Comparison of ENCODE assay signal across 8 cellular contexts in genomic region chr3:190424478-190425439, GRCh38. TPM values are rescaled to one million over a fixed set of nuclear protein-coding genes. Genes with fewer than 3 reads are reported as not detected.
DNase-seq lines count a peak whose midpoint lies in the region; ATAC-seq and TF ChIP-seq lines count a peak whose summit lies in the region.

No MANE protein-coding gene starts in this region.

- no peaks in the 10 kb centered on the region for H3K9me3 Mint-ChIP-seq in Caco-2 (ENCODE audit: unreplicated experiment)
- no peaks in the 10 kb centered on the region for H3K9me3 Mint-ChIP-seq in activated CD8-positive, alpha-beta T cell treated with anti-CD3 and anti-CD28 coated beads for 36 hours
- H3K9me3 Mint-ChIP-seq in nephron, result no peaks in the 10 kb centered on the region

- DNase-seq in Caco-2 (peak; percentile 75 to 76), NCI-H69 (lab: John Stamatoyannopoulos, UW) (peak; percentile 76), lower leg skin (ENCODE audit: low spot score in 2 of 2) (no peak)
- peak; percentile 66 for DNase-seq in activated CD8-positive, alpha-beta T cell treated with anti-CD3 and anti-CD28 coated beads for 36 hours

- no peak for TF ChIP-seq POLR2A in lower leg skin (IDR thresholded peaks at IDR 0.05)

- H3K36me3 Mint-ChIP-seq in Caco-2 (ENCODE audit: insufficient read depth, unreplicated experiment) (peaks cover 7% of the 10 kb centered on the region), nephron (ENCODE audit: low read depth) (no peaks in the 10 kb centered on the region)
- H3K36me3 Mint-ChIP-seq in activated CD8-positive, alpha-beta T cell treated with anti-CD3 and anti-CD28 coated beads for 36 hours (ENCODE audit: low read depth), result no peaks in the 10 kb centered on the region

- no peaks in the 10 kb centered on the region for H3K36me3 ChIP-seq in Caco-2 (ENCODE audit: control insufficient read depth, insufficient read depth, low read length)

- no peak overlapping the region for H3K4me3 Mint-ChIP-seq in Caco-2 (ENCODE audit: unreplicated experiment)
- H3K4me3 Mint-ChIP-seq in activated CD8-positive, alpha-beta T cell treated with anti-CD3 and anti-CD28 coated beads for 36 hours, result no peak overlapping the region
- H3K4me3 Mint-ChIP-seq in nephron, result peak overlapping the region; percentile 49 to 60 (median 53)

- BruUV-seq in Caco-2 (replicated peaks; lab: Mats Ljungman, UMichigan), result TSS peak; percentile 100

- H3K27me3 Mint-ChIP-seq in Caco-2 (ENCODE audit: insufficient read depth, unreplicated experiment), result peaks cover 2% of the 10 kb centered on the region
- H3K27me3 Mint-ChIP-seq in activated CD8-positive, alpha-beta T cell treated with anti-CD3 and anti-CD28 coated beads for 36 hours, result peaks cover 2% of the 10 kb centered on the region
- peaks cover 3% of the 10 kb centered on the region for H3K27me3 Mint-ChIP-seq in nephron (ENCODE audit: low read depth)

- CTCF ChIA-PET in Caco-2 (lab: Charles Lee), result interaction anchor here (0.6 to 1.5 kb wide), 9 partner anchors 11 to 471 kb away, joined by 3 to 12 read pairs (median 4); partner anchors contain the start of genes CLDN1 and IL1RAP
- CTCF ChIA-PET in activated CD8-positive, alpha-beta T cell treated with anti-CD3 and anti-CD28 coated beads for 36 hours (lab: Charles Lee), result interaction anchor here (0.9 to 3.4 kb wide), 17 partner anchors 11 to 654 kb away, joined by 3 to 17 read pairs (median 4); partner anchors contain the start of gene CLDN1

- no peaks in the 10 kb centered on the region for H3K4me1 ChIP-seq in Caco-2

- POLR2A ChIA-PET in Caco-2 (lab: Charles Lee), result no interaction called here
- POLR2A ChIA-PET in activated CD8-positive, alpha-beta T cell treated with anti-CD3 and anti-CD28 coated beads for 36 hours (lab: Charles Lee), result no interaction called here

- H3K4me1 Mint-ChIP-seq in Caco-2 (ENCODE audit: low read depth, unreplicated experiment), result no peaks in the 10 kb centered on the region
- H3K4me1 Mint-ChIP-seq in activated CD8-positive, alpha-beta T cell treated with anti-CD3 and anti-CD28 coated beads for 36 hours (ENCODE audit: low read depth), result peaks cover 6% of the 10 kb centered on the region
- no peaks in the 10 kb centered on the region for H3K4me1 Mint-ChIP-seq in nephron

- 25 to 28% methylated on average over 16 of the region's 16 CpGs for WGBS in lower leg skin, 2 donors

- TF ChIP-seq CTCF in Caco-2 (IDR thresholded peaks at IDR 0.05; ENCODE audit: insufficient read depth in 1 of 2, low read depth in 1 of 2, low read length in 1 of 2, severe bottlenecking in 1 of 2, unreplicated experiment in 1 of 2) (peak; percentile 57 to 66), nephron (IDR thresholded peaks at IDR 0.05; ENCODE audit: unreplicated experiment in 3 of 3) (peak; percentile 63 to 75 (median 69)), lower leg skin (IDR thresholded peaks at IDR 0.05) (no peak)
- peak; percentile 75 for TF ChIP-seq CTCF in activated CD8-positive, alpha-beta T cell treated with anti-CD3 and anti-CD28 coated beads for 36 hours (IDR thresholded peaks at IDR 0.05)

- intact Hi-C loops in Caco-2 (cut with micrococcal nuclease; ENCODE audit: unreplicated experiment) (loop anchor here (1.0 to 5.0 kb wide), 5 partner anchors 40 to 463 kb away; partner anchors contain the start of gene CLDN1), lower leg skin (cut with DNase I; ENCODE audit: low total_unique reads) (no loop called here)
- intact Hi-C loops in activated CD8-positive, alpha-beta T cell treated with anti-CD3 and anti-CD28 coated beads for 36 hours (cut with micrococcal nuclease), result loop anchor here (5.0 kb wide), 2 partner anchors 197 to 462 kb away; no protein-coding TSS in a partner anchor

- H3K27ac Mint-ChIP-seq in Caco-2 (ENCODE audit: unreplicated experiment), result no peak overlapping the region
- H3K27ac Mint-ChIP-seq in activated CD8-positive, alpha-beta T cell treated with anti-CD3 and anti-CD28 coated beads for 36 hours, result no peak overlapping the region
- peak overlapping the region in 1 of 3 experiments; percentile 73 for H3K27ac Mint-ChIP-seq in nephron

- H3K4me3 ChIP-seq in Caco-2 (ENCODE audit: low read depth, low read length) (no peak overlapping the region), lower leg skin (ENCODE audit: low read depth, poor library complexity, severe bottlenecking) (no peak overlapping the region)

- no peaks in the 10 kb centered on the region for H3K27me3 ChIP-seq in Caco-2 (replicated peaks; ENCODE audit: control insufficient read depth, insufficient read depth, low read length)

- ATAC-seq in GM19438 (IDR thresholded peaks at IDR 0.05; ENCODE audit: low read depth, unreplicated experiment) (peak; percentile 68), HG03442 (IDR thresholded peaks at IDR 0.05; ENCODE audit: unreplicated experiment) (peak; percentile 74), esophagus mucosa (peak; percentile 74)
- peak; percentile 77 for ATAC-seq in activated CD8-positive, alpha-beta T cell treated with anti-CD3 and anti-CD28 coated beads for 36 hours

- H3K9me3 ChIP-seq in Caco-2, result no peaks in the 10 kb centered on the region

RNA-seq across cellular contexts. Expression of gene TMEM207, which starts 24.9 kb away (rescaled TPM):
- total RNA-seq in Caco-2 (2022) (0.65 TPM in 1 of 2 replicates, not detected in the other), esophagus mucosa (not detected), lower leg skin (not detected)
- total RNA-seq in activated CD8-positive, alpha-beta T cell treated with anti-CD3 and anti-CD28 coated beads for 36 hours, result not detected

RNA-seq across cellular contexts. Expression of gene CLDN16, which starts 36.8 kb away (rescaled TPM):
- total RNA-seq in Caco-2 (2022) (0.27 and 0.30 TPM in 2 replicates), esophagus mucosa (0.76 TPM), lower leg skin (1 to 10 TPM; 1.1 to 5.1 (median 2.2) TPM)
- not detected for total RNA-seq in activated CD8-positive, alpha-beta T cell treated with anti-CD3 and anti-CD28 coated beads for 36 hours

Comparison
In these comparisons a context has a peak if more than half of its experiments do, and no peak if none do; other contexts are left out.
1. DNase-seq: peak in Caco-2 (2 of 2), NCI-H69 (single experiment) and activated CD8-positive, alpha-beta T cell treated with anti-CD3 and anti-CD28 coated beads for 36 hours (single experiment); none in lower leg skin (0 of 2).
2. H3K4me3 Mint-ChIP-seq: peak in nephron (3 of 3); none in Caco-2 (single experiment) and activated CD8-positive, alpha-beta T cell treated with anti-CD3 and anti-CD28 coated beads for 36 hours (single experiment).
3. CTCF ChIP-seq: peak in Caco-2 (2 of 2), activated CD8-positive, alpha-beta T cell treated with anti-CD3 and anti-CD28 coated beads for 36 hours (single experiment) and nephron (3 of 3); none in lower leg skin (0 of 3).
4. Peak in every context shown above with its lines, with median percentiles within 50 percentile points of each other: ATAC-seq.